1 cellular context compared by ENCODE assay signal in genomic region chr11:19814421-19814820, GRCh38.
TF ChIP-seq lines count a peak whose summit lies in the region.

No MANE protein-coding gene starts in this region.

TF ChIP-seq in GM12878, 131 proteins besides CTCF, POLR2A, EP300 and RAD21:
- TF ChIP-seq, protein P1, sequence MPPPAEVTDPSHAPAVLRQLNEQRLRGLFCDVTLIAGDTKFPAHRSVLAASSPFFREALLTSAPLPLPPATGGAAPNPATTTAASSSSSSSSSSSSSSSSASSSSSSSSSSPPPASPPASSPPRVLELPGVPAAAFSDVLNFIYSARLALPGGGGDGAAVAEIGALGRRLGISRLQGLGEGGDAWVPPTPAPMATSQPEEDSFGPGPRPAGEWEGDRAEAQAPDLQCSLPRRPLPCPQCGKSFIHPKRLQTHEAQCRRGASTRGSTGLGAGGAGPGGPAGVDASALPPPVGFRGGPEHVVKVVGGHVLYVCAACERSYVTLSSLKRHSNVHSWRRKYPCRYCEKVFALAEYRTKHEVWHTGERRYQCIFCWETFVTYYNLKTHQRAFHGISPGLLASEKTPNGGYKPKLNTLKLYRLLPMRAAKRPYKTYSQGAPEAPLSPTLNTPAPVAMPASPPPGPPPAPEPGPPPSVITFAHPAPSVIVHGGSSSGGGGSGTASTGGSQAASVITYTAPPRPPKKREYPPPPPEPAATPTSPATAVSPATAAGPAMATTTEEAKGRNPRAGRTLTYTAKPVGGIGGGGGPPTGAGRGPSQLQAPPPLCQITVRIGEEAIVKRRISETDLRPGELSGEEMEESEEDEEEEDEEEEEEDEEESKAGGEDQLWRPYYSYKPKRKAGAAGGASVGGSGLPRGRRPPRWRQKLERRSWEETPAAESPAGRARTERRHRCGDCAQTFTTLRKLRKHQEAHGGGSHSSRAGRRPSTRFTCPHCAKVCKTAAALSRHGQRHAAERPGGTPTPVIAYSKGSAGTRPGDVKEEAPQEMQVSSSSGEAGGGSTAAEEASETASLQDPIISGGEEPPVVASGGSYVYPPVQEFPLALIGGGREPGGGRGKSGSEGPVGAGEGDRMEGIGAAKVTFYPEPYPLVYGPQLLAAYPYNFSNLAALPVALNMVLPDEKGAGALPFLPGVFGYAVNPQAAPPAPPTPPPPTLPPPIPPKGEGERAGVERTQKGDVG (CRISPR knock-in tag; IDR thresholded peaks at IDR 0.05), result no peak
- TF ChIP-seq TCF7 (IDR thresholded peaks at IDR 0.05; ENCODE audit: borderline replicate concordance) (0 out of 2 replicates have a peak, but pooled peaks have one; percentile 10), ZNF384 (IDR thresholded peaks at IDR 0.05; ENCODE audit: borderline replicate concordance, low read depth, low read length) (no peak), SPI1 (IDR thresholded peaks at IDR 0.05; ENCODE audit: borderline replicate concordance, insufficient read depth, low read depth, low read length) (no peak), MAX (IDR thresholded peaks at IDR 0.05; ENCODE audit: low read depth, low read length) (no peak), TBL1XR1 (IDR thresholded peaks at IDR 0.05; ENCODE audit: low read depth, low read length) (no peak), CREB1 (IDR thresholded peaks at IDR 0.05; ENCODE audit: low read depth) (no peak), MTA2 (IDR thresholded peaks at IDR 0.05; ENCODE audit: low read depth) (no peak), YBX1 (IDR thresholded peaks at IDR 0.05) (no peak), MYB (IDR thresholded peaks at IDR 0.05; ENCODE audit: borderline replicate concordance, low read depth, low read length) (no peak), RCOR1 (conservative IDR thresholded peaks at IDR 0.05; ENCODE audit: low read depth, low read length) (no peak), ZNF24 (IDR thresholded peaks at IDR 0.05) (no peak), NFYA (IDR thresholded peaks at IDR 0.05; ENCODE audit: borderline replicate concordance, low read depth, low read length) (no peak), SMC3 (IDR thresholded peaks at IDR 0.05; ENCODE audit: borderline replicate concordance, low read length) (peak; percentile 17; the same call in 1 of the 2 replicates)
